13 cellular contexts compared by ENCODE assay signal in the genomic region with DNA sequence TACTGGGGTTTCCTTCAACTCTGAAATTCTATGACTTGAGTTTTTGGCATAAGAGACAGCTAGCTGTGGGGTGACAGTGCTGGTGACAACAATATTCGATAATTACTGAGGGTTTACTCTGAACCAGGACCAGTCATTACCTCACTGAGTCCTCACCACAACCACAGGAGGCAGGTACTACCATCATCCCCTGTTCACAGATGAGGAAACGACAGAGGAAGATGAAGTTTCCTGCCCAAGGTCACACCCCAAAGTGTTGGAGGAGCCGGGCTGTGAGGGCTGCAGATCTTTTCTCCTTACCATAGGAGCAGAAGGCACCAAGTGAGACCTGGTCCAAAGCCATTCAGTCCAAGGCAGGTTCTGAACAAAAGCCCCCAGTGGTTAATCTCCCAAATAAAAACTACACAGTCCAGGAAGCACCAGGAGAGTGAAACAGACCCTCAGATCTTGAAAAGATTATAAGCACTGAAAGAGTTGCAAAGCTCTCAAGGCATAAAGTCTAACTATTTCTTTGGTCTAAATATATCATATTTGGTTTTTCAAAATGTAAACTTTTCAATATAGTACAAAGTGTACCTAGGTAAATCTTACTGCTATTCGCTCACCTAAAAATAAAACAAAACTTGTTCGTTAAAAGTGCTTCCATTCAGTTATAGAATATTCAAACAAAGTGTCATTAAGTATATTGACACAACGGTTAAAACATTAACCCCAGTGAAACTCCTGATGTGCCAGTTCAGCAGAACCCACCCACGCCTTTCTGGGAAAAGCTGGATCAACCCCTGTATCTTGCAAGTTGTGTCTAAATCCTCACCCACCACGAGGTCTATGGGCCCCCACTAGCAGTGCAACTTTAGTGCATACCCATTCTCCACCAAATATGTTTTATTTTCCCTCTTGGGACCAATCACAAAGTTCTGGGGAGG.
DNase-seq lines count a peak whose midpoint lies in the region; ATAC-seq, FAIRE-seq and TF ChIP-seq lines count a peak whose summit lies in the region.
"Had no signal": no experiment of that assay in that cellular context is flagged by ENCODE, and none has a peak within 500 bp of the region (broad histone marks: within the 10 kb centered on the region; RNA-seq: fewer than 3 reads in every experiment).

No MANE protein-coding gene starts in this region.

- ATAC-seq in GM18498 (IDR thresholded peaks at IDR 0.05; ENCODE audit: unreplicated experiment) (peak; percentile 22), GM19463 (IDR thresholded peaks at IDR 0.05; ENCODE audit: unreplicated experiment) (peak; percentile 28), HG03571 (IDR thresholded peaks at IDR 0.05; ENCODE audit: unreplicated experiment) (peak; percentile 35), HepG2 (peak; percentile 85)

- TF ChIP-seq RAD21 in HepG2 (CRISPR knock-in tag; IDR thresholded peaks at IDR 0.05), result no peak

- POLR2A ChIA-PET in HepG2 (lab: Yijun Ruan, JAX), result no interaction called here

- no peaks in the 10 kb centered on the region for H4K20me1 ChIP-seq in HepG2 (ENCODE audit: insufficient read depth, low read length)

- H2AFZ ChIP-seq in HepG2 (ENCODE audit: low read length), result no peak overlapping the region

- no peak overlapping the region for H3K9ac ChIP-seq in HepG2 (ENCODE audit: insufficient read depth, low read depth, low read length)

- CTCF ChIA-PET in HepG2 (lab: Yijun Ruan, JAX; ENCODE audit: low intra/inter-chr PET ratio, low total read pairs), result no interaction called here

- no peaks in the 10 kb centered on the region for H3K79me2 ChIP-seq in HepG2 (ENCODE audit: insufficient read depth, low read length)

- DNase-seq in HepG2 (ENCODE audit: low spot score) (peak; percentile 12), SJCRH30 (no peak), RPMI8226 (no peak), NCI-H510A (lab: John Stamatoyannopoulos, UW) (no peak), head of caudate nucleus (no peak)
- DNase-seq: activated CD8-positive, alpha-beta memory T cell treated with anti-CD3 and anti-CD28 coated beads, Interleukin-2, amount 50 U/mL, for 4 hours; cerebellar nuclear complex; glutamatergic neuron; stimulated activated CD4-positive, alpha-beta T cell treated with anti-CD3 and anti-CD28 coated beads, Interleukin-2, amount 100 ng/mL, for 24 hours had no signal

- TF ChIP-seq POLR2A in HepG2 (IDR thresholded peaks at IDR 0.05; ENCODE audit: insufficient read depth in 1 of 2, low read depth in 2 of 2, low read length in 2 of 2), result no peak

- H3K4me3 ChIP-seq in HepG2 (replicated peaks in 1 of 3; ENCODE audit: insufficient read depth in 1 of 3, low read depth in 2 of 3, low read length in 3 of 3) (no peak overlapping the region), SJCRH30 (no peak overlapping the region)
- H3K4me3 ChIP-seq: SJSA1 had no signal

- H3K4me2 ChIP-seq in HepG2 (ENCODE audit: low read depth, low read length), result peak overlapping the region; percentile 41

- H3K27me3 ChIP-seq in HepG2 (ENCODE audit: control insufficient read depth in 1 of 2, insufficient read depth in 2 of 2, low read length in 2 of 2) (peaks cover 0 to 5% of the 10 kb centered on the region in 2 experiments; a peak in 2 of 5 replicates), SJCRH30 (no peaks in the 10 kb centered on the region)
- H3K27me3 ChIP-seq: SJSA1 had no signal

- 1% methylated on average over 8 of the region's 8 CpGs for whole genome bisulfite sequencing in HepG2 (ENCODE audit: low lambda C conversion rate)

- in situ Hi-C loops in HepG2 (cut with HindIII; ENCODE audit: extremely low pct_ligation_motif_present, low pct_unique_long_range_greater_than_20kb), result no loop called here

- BruUV-seq in HepG2 (replicated peaks; lab: Mats Ljungman, UMichigan), result no TSS peak

- H3K9me3 ChIP-seq in HepG2 (ENCODE audit: low read length), result no peaks in the 10 kb centered on the region
- H3K9me3 ChIP-seq in SJCRH30 (replicated peaks), result no peaks in the 10 kb centered on the region
- H3K9me3 ChIP-seq: SJSA1 had no signal

- H3K36me3 ChIP-seq in HepG2 (replicated peaks in 1 of 2; ENCODE audit: control insufficient read depth in 1 of 2, insufficient read depth in 2 of 2, low read length in 2 of 2) (no peaks in the 10 kb centered on the region), SJCRH30 (no peaks in the 10 kb centered on the region)
- H3K36me3 ChIP-seq: SJSA1 had no signal

- H3K27ac ChIP-seq in HepG2 (ENCODE audit: extremely low read length, insufficient read depth, low read length), result no peak overlapping the region
- H3K27ac ChIP-seq in SJCRH30, result no peak overlapping the region
- H3K27ac ChIP-seq: SJSA1 had no signal

- no peak for TF ChIP-seq CTCF in HepG2 (CRISPR knock-in tag; IDR thresholded peaks at IDR 0.05)

- H3K4me1 ChIP-seq in HepG2 (ENCODE audit: insufficient read depth, low read length) (peaks cover 16% of the 10 kb centered on the region), SJCRH30 (no peaks in the 10 kb centered on the region)
- H3K4me1 ChIP-seq: SJSA1 had no signal

- intact Hi-C loops in HepG2 (cut with micrococcal nuclease; ENCODE audit: unreplicated experiment), result no loop called here
- intact Hi-C loops in head of caudate nucleus (cut with DNase I), result no loop called here

- no peak; a peak in 1 of 4 replicates for TF ChIP-seq EP300 in HepG2 (IDR thresholded peaks at IDR 0.05; ENCODE audit: low read depth in 2 of 2, low read length in 2 of 2)
- no peak for TF ChIP-seq EP300 in HepG2 (CRISPR knock-in tag; IDR thresholded peaks at IDR 0.05; ENCODE audit: borderline replicate concordance)

- FAIRE-seq in HepG2 (lab: Jason Lieb, UNC), result peak; percentile 37

TF ChIP-seq in HepG2, 621 proteins besides CTCF, POLR2A, EP300 and RAD21 (continues in another document):
- peak; percentile 58 for TF ChIP-seq FOXA3 (CRISPR knock-in tag; IDR thresholded peaks at IDR 0.05)
- TF ChIP-seq MAFK (conservative IDR thresholded peaks at IDR 0.05 in 1 of 2, IDR thresholded peaks at IDR 0.05 in 1 of 2; ENCODE audit: low read length in 2 of 2), result peak; percentile 51 to 56
- TF ChIP-seq, protein P1, sequence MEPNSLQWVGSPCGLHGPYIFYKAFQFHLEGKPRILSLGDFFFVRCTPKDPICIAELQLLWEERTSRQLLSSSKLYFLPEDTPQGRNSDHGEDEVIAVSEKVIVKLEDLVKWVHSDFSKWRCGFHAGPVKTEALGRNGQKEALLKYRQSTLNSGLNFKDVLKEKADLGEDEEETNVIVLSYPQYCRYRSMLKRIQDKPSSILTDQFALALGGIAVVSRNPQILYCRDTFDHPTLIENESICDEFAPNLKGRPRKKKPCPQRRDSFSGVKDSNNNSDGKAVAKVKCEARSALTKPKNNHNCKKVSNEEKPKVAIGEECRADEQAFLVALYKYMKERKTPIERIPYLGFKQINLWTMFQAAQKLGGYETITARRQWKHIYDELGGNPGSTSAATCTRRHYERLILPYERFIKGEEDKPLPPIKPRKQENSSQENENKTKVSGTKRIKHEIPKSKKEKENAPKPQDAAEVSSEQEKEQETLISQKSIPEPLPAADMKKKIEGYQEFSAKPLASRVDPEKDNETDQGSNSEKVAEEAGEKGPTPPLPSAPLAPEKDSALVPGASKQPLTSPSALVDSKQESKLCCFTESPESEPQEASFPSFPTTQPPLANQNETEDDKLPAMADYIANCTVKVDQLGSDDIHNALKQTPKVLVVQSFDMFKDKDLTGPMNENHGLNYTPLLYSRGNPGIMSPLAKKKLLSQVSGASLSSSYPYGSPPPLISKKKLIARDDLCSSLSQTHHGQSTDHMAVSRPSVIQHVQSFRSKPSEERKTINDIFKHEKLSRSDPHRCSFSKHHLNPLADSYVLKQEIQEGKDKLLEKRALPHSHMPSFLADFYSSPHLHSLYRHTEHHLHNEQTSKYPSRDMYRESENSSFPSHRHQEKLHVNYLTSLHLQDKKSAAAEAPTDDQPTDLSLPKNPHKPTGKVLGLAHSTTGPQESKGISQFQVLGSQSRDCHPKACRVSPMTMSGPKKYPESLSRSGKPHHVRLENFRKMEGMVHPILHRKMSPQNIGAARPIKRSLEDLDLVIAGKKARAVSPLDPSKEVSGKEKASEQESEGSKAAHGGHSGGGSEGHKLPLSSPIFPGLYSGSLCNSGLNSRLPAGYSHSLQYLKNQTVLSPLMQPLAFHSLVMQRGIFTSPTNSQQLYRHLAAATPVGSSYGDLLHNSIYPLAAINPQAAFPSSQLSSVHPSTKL (CRISPR knock-in tag; IDR thresholded peaks at IDR 0.05), result peak; percentile 42; the same call in 1 of the 2 replicates
- no peak for TF ChIP-seq MBD4 (IDR thresholded peaks at IDR 0.05; ENCODE audit: borderline replicate concordance, low read length)
- TF ChIP-seq MAFF (IDR thresholded peaks at IDR 0.05; ENCODE audit: low read depth, low read length), result 0 out of 2 replicates have a peak, but pooled peaks have one; percentile 48
- no peak for TF ChIP-seq FOXA1 (IDR thresholded peaks at IDR 0.05)
- 0 out of 2 replicates have a peak, but pooled peaks have one; percentile 9 for TF ChIP-seq FOXA1 (CRISPR knock-in tag; IDR thresholded peaks at IDR 0.05)
- no peak for TF ChIP-seq ZMYM3 (CRISPR knock-in tag; IDR thresholded peaks at IDR 0.05)
- no peak for TF ChIP-seq SRSF4 (IDR thresholded peaks at IDR 0.05; ENCODE audit: low read depth, low read length, poor library complexity, severe bottlenecking)

Comparison
In these comparisons a context has a peak if more than half of its experiments do, and no peak if none do; other contexts are left out.
1. ATAC-seq: peak in every context shown above with its lines; median percentile 85 in HepG2; 35 in HG03571; 28 in GM19463; 22 in GM18498.